ENCODE assay signal across 38 cellular contexts in the genomic region with DNA sequence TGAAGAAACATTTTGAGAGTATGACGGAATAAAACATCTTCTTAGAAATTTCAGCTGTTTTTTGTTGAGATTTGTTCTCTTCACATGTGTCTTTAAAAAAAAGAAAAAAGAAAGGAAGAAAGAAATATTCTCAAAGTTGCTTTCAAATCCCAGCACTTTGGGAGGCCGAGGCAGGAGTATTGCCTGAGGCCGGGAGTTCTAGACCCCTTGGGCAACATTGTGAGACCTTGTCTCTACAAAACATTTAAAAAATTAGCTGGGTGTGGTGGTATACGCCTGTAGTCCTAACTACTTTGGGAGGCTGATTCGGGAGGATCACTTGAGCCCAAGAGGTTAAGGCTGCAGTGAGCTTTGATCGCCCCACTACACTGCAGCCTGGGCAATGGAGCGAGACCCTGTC. TPM values are rescaled to one million over a fixed set of nuclear protein-coding genes. Genes with fewer than 3 reads are reported as not detected.
"Had no signal": no experiment of that assay in that cellular context is flagged by ENCODE, and none has a peak within 500 bp of the region (broad histone marks: within the 10 kb centered on the region; RNA-seq: fewer than 3 reads in every experiment).

No MANE protein-coding gene starts in this region.

- H3K27ac ChIP-seq: adrenal gland, body of pancreas, brain microvascular endothelial cell, breast epithelium, VCaP had no signal

- H3K4me3 Mint-ChIP-seq: activated B cell treated with CpG ODN at 0.5 μM for 24 hours; activated CD4-positive, alpha-beta memory T cell treated with anti-CD3 and anti-CD28 coated beads for 36 hours; activated CD4-positive, alpha-beta T cell treated with anti-CD3 and anti-CD28 coated beads, Interleukin-2, amount 10 ng/mL, durations not matched to agents 24 days and 14 days; activated CD8-positive, alpha-beta T cell treated with anti-CD3 and anti-CD28 coated beads for 36 hours; activated naive CD4-positive, alpha-beta T cell treated with anti-CD3 and anti-CD28 coated beads for 36 hours; activated naive CD8-positive, alpha-beta T cell treated with anti-CD3 and anti-CD28 coated beads for 36 hours; activated T-cell treated with anti-CD3 and anti-CD28 coated beads, Interleukin-2, amount 50 U/mL, for 4 hours; activated T-cell treated with anti-CD3 and anti-CD28 coated beads, Interleukin-2, amount 50 U/mL, for 72 hours; activated T-helper 1 cell treated with anti-CD3 and anti-CD28 coated beads, Interleukin-12 subunit alpha, Interleukin-12 subunit beta, Interleukin-2, Interleukin-4 antibody, amounts not matched to agents 30 ng/mL and 10 ng/mL and 1 ng/mL, durations not matched to agents 14 hours and 24 hours and 36 hours; activated T-helper 17 cell treated with anti-CD3 and anti-CD28 coated beads, Interleukin-2, amount 50 U/mL, for 72 hours; T-cell; T-helper 2 cell treated with Interferon-gamma antibody and Interleukin-4, amounts not matched to agents 5 μg/mL and 100 μg/mL, for 36 hours had no signal

- H3K4me1 ChIP-seq: breast epithelium had no signal

- DNase-seq: activated B cell treated with CpG ODN at 0.5 μM for 24 hours; activated CD4-positive, alpha-beta memory T cell treated with anti-CD3 and anti-CD28 coated beads for 36 hours; activated CD4-positive, alpha-beta T cell treated with anti-CD3 and anti-CD28 coated beads for 4 hours; activated CD4-positive, alpha-beta T cell treated with anti-CD3 and anti-CD28 coated beads, Interleukin-2, amount 10 ng/mL, durations not matched to agents 24 days and 14 days; activated CD4-positive, alpha-beta T cell treated with anti-CD3 and anti-CD28 coated beads, Interleukin-2, amount 50 U/mL, for 1 hour; activated CD4-positive, alpha-beta T cell treated with anti-CD3 and anti-CD28 coated beads, Interleukin-2, amount 50 U/mL, for 4 hours; activated CD4-positive, CD25-positive, alpha-beta regulatory T cell treated with anti-CD3 and anti-CD28 coated beads, Interleukin-2, amount 50 U/mL, for 72 hours; activated CD8-positive, alpha-beta memory T cell treated with anti-CD3 and anti-CD28 coated beads, Interleukin-2, amount 50 U/mL, for 4 hours; activated CD8-positive, alpha-beta T cell treated with anti-CD3 and anti-CD28 coated beads for 36 hours; activated effector memory CD4-positive, alpha-beta T cell treated with anti-CD3 and anti-CD28 coated beads, Interleukin-2, amount 50 U/mL, for 16 hours; activated gamma-delta T cell treated with Interleukin-2 at 50 U/mL for 16 hours; activated naive CD4-positive, alpha-beta T cell; activated naive CD4-positive, alpha-beta T cell treated with anti-CD3 and anti-CD28 coated beads for 36 hours; activated naive CD4-positive, alpha-beta T cell treated with anti-CD3 and anti-CD28 coated beads, Interleukin-2, amount 50 U/mL, for 16 hours; activated naive CD8-positive, alpha-beta T cell treated with anti-CD3 and anti-CD28 coated beads for 36 hours; activated T-cell treated with anti-CD3 and anti-CD28 coated beads for 4 hours; activated T-cell treated with anti-CD3 and anti-CD28 coated beads, Interleukin-2, amount 50 U/mL, for 1 hour; activated T-cell treated with anti-CD3 and anti-CD28 coated beads, Interleukin-2, amount 50 U/mL, for 4 hours; activated T-cell treated with anti-CD3 and anti-CD28 coated beads, Interleukin-2, amount 50 U/mL, for 72 hours; adrenal gland; amniotic stem cell; aorta; body of pancreas; brain microvascular endothelial cell; central memory CD4-positive, alpha-beta T cell; T-cell; T-helper 2 cell; T-helper 9 cell had no signal

- H3K27me3 Mint-ChIP-seq: activated B cell treated with CpG ODN at 0.5 μM for 24 hours; activated CD4-positive, alpha-beta memory T cell treated with anti-CD3 and anti-CD28 coated beads for 36 hours; activated CD4-positive, alpha-beta T cell treated with anti-CD3 and anti-CD28 coated beads, Interleukin-2, amount 10 ng/mL, durations not matched to agents 24 days and 14 days; activated CD8-positive, alpha-beta T cell treated with anti-CD3 and anti-CD28 coated beads for 36 hours; activated naive CD8-positive, alpha-beta T cell treated with anti-CD3 and anti-CD28 coated beads for 36 hours; activated T-helper 17 cell treated with anti-CD3 and anti-CD28 coated beads, Interleukin-2, amount 50 U/mL, for 72 hours; T-cell had no signal

- H3K4me1 Mint-ChIP-seq: activated naive CD8-positive, alpha-beta T cell treated with anti-CD3 and anti-CD28 coated beads for 36 hours had no signal

- H3K27ac Mint-ChIP-seq: activated B cell treated with CpG ODN at 0.5 μM for 24 hours; activated CD4-positive, alpha-beta memory T cell treated with anti-CD3 and anti-CD28 coated beads for 36 hours; activated CD4-positive, alpha-beta T cell treated with anti-CD3 and anti-CD28 coated beads, Interleukin-2, amount 10 ng/mL, durations not matched to agents 24 days and 14 days; activated CD8-positive, alpha-beta T cell treated with anti-CD3 and anti-CD28 coated beads for 36 hours; activated naive CD4-positive, alpha-beta T cell treated with anti-CD3 and anti-CD28 coated beads for 36 hours; activated naive CD4-positive, alpha-beta T cell treated with anti-CD3 and anti-CD28 coated beads, Interleukin-2, amount 50 U/mL, for 72 hours; activated naive CD8-positive, alpha-beta T cell treated with anti-CD3 and anti-CD28 coated beads for 36 hours; activated T-cell treated with anti-CD3 and anti-CD28 coated beads, Interleukin-2, amount 50 U/mL, for 72 hours; activated T-helper 1 cell treated with anti-CD3 and anti-CD28 coated beads, Interleukin-12 subunit alpha, Interleukin-12 subunit beta, Interleukin-2, Interleukin-4 antibody, amounts not matched to agents 30 ng/mL and 10 ng/mL and 1 ng/mL, durations not matched to agents 14 hours and 24 hours and 36 hours; activated T-helper 17 cell treated with anti-CD3 and anti-CD28 coated beads, Interleukin-2, amount 50 U/mL, for 72 hours; T-cell; T-helper 2 cell treated with Interferon-gamma antibody and Interleukin-4, amounts not matched to agents 5 μg/mL and 100 μg/mL, for 36 hours had no signal

- ATAC-seq: activated CD8-positive, alpha-beta T cell treated with anti-CD3 and anti-CD28 coated beads for 36 hours; activated naive CD4-positive, alpha-beta T cell treated with anti-CD3 and anti-CD28 coated beads, Interleukin-2, amount 50 U/mL, for 72 hours; activated T-cell treated with anti-CD3 and anti-CD28 coated beads, Interleukin-2, amount 50 U/mL, for 4 hours; activated T-cell treated with anti-CD3 and anti-CD28 coated beads, Interleukin-2, amount 50 U/mL, for 72 hours; activated T-helper 17 cell treated with anti-CD3 and anti-CD28 coated beads, Interleukin-2, amount 50 U/mL, for 72 hours; body of pancreas; T-cell had no signal

- H3K4me3 ChIP-seq: adrenal gland, body of pancreas, breast epithelium had no signal

- H3K36me3 ChIP-seq: adrenal gland, brain microvascular endothelial cell, breast epithelium had no signal

- H3K9me3 Mint-ChIP-seq: activated B cell treated with CpG ODN at 0.5 μM for 24 hours; activated CD4-positive, alpha-beta memory T cell treated with anti-CD3 and anti-CD28 coated beads for 36 hours; activated CD4-positive, alpha-beta T cell treated with anti-CD3 and anti-CD28 coated beads, Interleukin-2, amount 10 ng/mL, durations not matched to agents 24 days and 14 days; activated naive CD4-positive, alpha-beta T cell treated with anti-CD3 and anti-CD28 coated beads for 36 hours; activated naive CD4-positive, alpha-beta T cell treated with anti-CD3 and anti-CD28 coated beads, Interleukin-2, amount 50 U/mL, for 72 hours; activated naive CD8-positive, alpha-beta T cell treated with anti-CD3 and anti-CD28 coated beads for 36 hours; activated T-cell treated with anti-CD3 and anti-CD28 coated beads, Interleukin-2, amount 50 U/mL, for 4 hours; activated T-cell treated with anti-CD3 and anti-CD28 coated beads, Interleukin-2, amount 50 U/mL, for 72 hours; activated T-helper 1 cell treated with anti-CD3 and anti-CD28 coated beads, Interleukin-12 subunit alpha, Interleukin-12 subunit beta, Interleukin-2, Interleukin-4 antibody, amounts not matched to agents 30 ng/mL and 10 ng/mL and 1 ng/mL, durations not matched to agents 14 hours and 24 hours and 36 hours; activated T-helper 17 cell treated with anti-CD3 and anti-CD28 coated beads, Interleukin-2, amount 50 U/mL, for 72 hours; T-cell had no signal

- H3K27me3 ChIP-seq: adrenal gland, body of pancreas, brain microvascular endothelial cell, breast epithelium had no signal

- H3K9me3 ChIP-seq: adrenal gland, body of pancreas, breast epithelium had no signal

RNA-seq across cellular contexts. Expression of a gene that starts 59.8 kb away (rescaled TPM):
- total RNA-seq: activated B cell treated with CpG ODN at 0.5 μM for 24 hours; activated CD4-positive, alpha-beta memory T cell treated with anti-CD3 and anti-CD28 coated beads for 36 hours; activated CD4-positive, alpha-beta T cell treated with anti-CD3 and anti-CD28 coated beads, Interleukin-2, amount 10 ng/mL, durations not matched to agents 24 days and 14 days; activated CD8-positive, alpha-beta memory T cell treated with anti-CD3 and anti-CD28 coated beads for 36 hours; activated CD8-positive, alpha-beta T cell treated with anti-CD3 and anti-CD28 coated beads for 36 hours; activated naive CD4-positive, alpha-beta T cell treated with anti-CD3 and anti-CD28 coated beads for 36 hours; activated naive CD4-positive, alpha-beta T cell treated with anti-CD3 and anti-CD28 coated beads, Interleukin-2, amount 50 U/mL, for 72 hours; activated naive CD8-positive, alpha-beta T cell treated with anti-CD3 and anti-CD28 coated beads for 36 hours; activated T-cell treated with anti-CD3 and anti-CD28 coated beads, Interleukin-2, amount 50 U/mL, for 4 hours; activated T-cell treated with anti-CD3 and anti-CD28 coated beads, Interleukin-2, amount 50 U/mL, for 72 hours; activated T-helper 1 cell treated with anti-CD3 and anti-CD28 coated beads, Interleukin-12 subunit alpha, Interleukin-12 subunit beta, Interleukin-2, Interleukin-4 antibody, amounts not matched to agents 30 ng/mL and 10 ng/mL and 1 ng/mL, durations not matched to agents 14 hours and 24 hours and 36 hours; activated T-helper 17 cell treated with anti-CD3 and anti-CD28 coated beads, Interleukin-2, amount 50 U/mL, for 72 hours; adrenal gland; aorta; astrocyte; body of pancreas; breast epithelium; cerebellum; T-cell; T-helper 1 cell treated with Interleukin-12 subunit alpha and Interleukin-12 subunit beta and Interleukin-4 antibody, amounts not matched to agents 30 ng/mL and 1 ng/mL, for 36 hours had no signal
- polyA plus RNA-seq: adrenal gland had no signal
